8 cellular contexts compared by ENCODE assay signal in the genomic region with DNA sequence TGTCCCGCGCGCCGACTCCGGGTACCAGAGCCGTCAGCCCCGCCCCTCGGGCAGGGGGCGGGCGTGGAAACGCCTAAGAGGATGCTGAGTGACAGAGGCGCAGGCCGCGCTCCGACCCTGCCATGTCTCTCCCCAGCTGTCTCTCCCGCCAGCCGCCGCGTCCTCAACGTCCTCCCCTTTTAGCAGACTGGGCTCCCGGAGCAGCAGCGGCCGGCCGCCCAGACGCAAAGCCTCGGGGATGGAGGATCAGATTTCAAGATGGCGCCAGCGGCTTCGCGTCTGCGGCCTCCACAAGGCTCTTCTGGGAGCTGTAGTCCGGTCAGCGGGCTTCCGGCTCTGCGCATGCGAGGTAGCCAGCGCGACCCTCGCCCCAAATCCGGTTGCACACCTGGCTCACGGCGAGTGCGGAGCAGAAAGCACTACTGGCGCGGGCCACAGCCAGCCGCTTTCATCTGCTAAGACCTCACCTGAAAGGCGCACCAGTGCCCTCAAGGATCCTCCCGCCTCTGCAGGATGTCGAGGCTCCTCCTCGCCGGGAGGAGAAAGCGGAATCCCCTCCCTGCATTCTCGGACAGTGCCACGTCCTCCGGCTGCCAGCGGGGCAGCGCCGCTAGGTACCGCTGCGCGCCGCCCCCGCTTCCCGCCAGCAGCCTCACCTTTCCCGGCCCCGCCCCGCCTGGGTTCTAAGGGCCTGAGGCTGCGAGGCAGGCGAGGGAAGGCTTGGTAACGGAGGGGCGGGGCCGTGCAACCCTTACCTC.
DNase-seq lines count a peak whose midpoint lies in the region; ATAC-seq and TF ChIP-seq lines count a peak whose summit lies in the region.
"Not testable (repeated sequence)": the region's sequence is repeated elsewhere in the genome, so short reads cannot be mapped to it uniquely, and the experiment has no call there.

No MANE protein-coding gene starts in this region.

- H3K4me3 ChIP-seq in RWPE2 (ENCODE audit: severe bottlenecking): not testable (repeated sequence)
- H3K4me3 ChIP-seq in naive thymus-derived CD4-positive, alpha-beta T cell (ENCODE audit: low read length): peak overlapping the region; percentile 52

- peak overlapping the region in 4 of 9 donors; percentile 22 to 71 (median 58) for H3K27ac Mint-ChIP-seq in naive thymus-derived CD4-positive, alpha-beta T cell

- CTCF ChIA-PET in naive thymus-derived CD4-positive, alpha-beta T cell (lab: Charles Lee): not testable (repeated sequence)

- H3K27me3 Mint-ChIP-seq in naive thymus-derived CD4-positive, alpha-beta T cell: not testable (repeated sequence)

- not testable (repeated sequence) for H3K9me3 ChIP-seq in RWPE2 (ENCODE audit: severe bottlenecking); naive thymus-derived CD4-positive, alpha-beta T cell (ENCODE audit: control insufficient read depth in 2 of 3, low read length in 3 of 3)

- ATAC-seq in RWPE2 (ENCODE audit: low read depth): peak; percentile 83
- peak; percentile 85 for ATAC-seq in naive thymus-derived CD4-positive, alpha-beta T cell

- H3K4me1 Mint-ChIP-seq in naive thymus-derived CD4-positive, alpha-beta T cell: peaks cover 0 to 13% (median 8%) of the 10 kb centered on the region in 7 donors

- not testable (repeated sequence) for H3K4me1 ChIP-seq in RWPE2 (ENCODE audit: insufficient read depth, poor library complexity, severe bottlenecking); naive thymus-derived CD4-positive, alpha-beta T cell (ENCODE audit: control insufficient read depth in 2 of 2, insufficient read depth in 2 of 2, low read length in 2 of 2)

- H3K27ac ChIP-seq in RWPE2 (ENCODE audit: poor library complexity, severe bottlenecking); naive thymus-derived CD4-positive, alpha-beta T cell (ENCODE audit: low read depth, low read length): not testable (repeated sequence)

- intact Hi-C loops in naive thymus-derived CD4-positive, alpha-beta T cell (cut with micrococcal nuclease): not testable (repeated sequence)

- not testable (repeated sequence) for TF ChIP-seq RAD21 in Ishikawa (IDR thresholded peaks at IDR 0.05; ENCODE audit: low read depth)

- peak overlapping the region; percentile 52 to 83 (median 74) for H3K4me3 Mint-ChIP-seq in naive thymus-derived CD4-positive, alpha-beta T cell

- not testable (repeated sequence) for H3K27me3 ChIP-seq in RWPE2 (ENCODE audit: insufficient read depth, poor library complexity, severe bottlenecking); naive thymus-derived CD4-positive, alpha-beta T cell (ENCODE audit: control insufficient read depth in 2 of 2, insufficient read depth in 2 of 2, low read length in 2 of 2)

- not testable (repeated sequence) for H3K36me3 Mint-ChIP-seq in naive thymus-derived CD4-positive, alpha-beta T cell

- not testable (repeated sequence) for TF ChIP-seq CTCF in RWPE2 (IDR thresholded peaks at IDR 0.05; ENCODE audit: poor library complexity, severe bottlenecking)

- peak; percentile 51 for DNase-seq in DMS79 (lab: John Stamatoyannopoulos, UW)
- DNase-seq in GOT3 (lab: John Stamatoyannopoulos, UW): peak; percentile 36
- peak; percentile 82 for DNase-seq in RWPE2 (ENCODE audit: low spot score)
- peak; percentile 69 for DNase-seq in activated effector memory CD4-positive, alpha-beta T cell treated with Interleukin-2 at 50 U/mL for 16 hours
- DNase-seq in fibroblast of peridontal ligament (ENCODE audit: extremely low read depth): peak; percentile 63
- DNase-seq in naive thymus-derived CD4-positive, alpha-beta T cell: peak; percentile 32 to 69 (median 62)
- peak; percentile 68 for DNase-seq in stimulated activated CD8-positive, alpha-beta memory T cell treated with anti-CD3 and anti-CD28 coated beads, Interleukin-4, amount 100 ng/mL, for 48 hours

- H3K9me3 Mint-ChIP-seq in naive thymus-derived CD4-positive, alpha-beta T cell: not testable (repeated sequence)

- not testable (repeated sequence) for H3K36me3 ChIP-seq in RWPE2 (ENCODE audit: low read depth); naive thymus-derived CD4-positive, alpha-beta T cell (ENCODE audit: control insufficient read depth in 2 of 3, insufficient read depth in 3 of 3, low read length in 3 of 3)

- TF ChIP-seq EP300 in Ishikawa (IDR thresholded peaks at IDR 0.05; ENCODE audit: borderline replicate concordance): not testable (repeated sequence)

- POLR2A ChIA-PET in naive thymus-derived CD4-positive, alpha-beta T cell (lab: Charles Lee): not testable (repeated sequence)

TF ChIP-seq in Ishikawa, 13 proteins besides CTCF, POLR2A, EP300 and RAD21:
- TF ChIP-seq EGR1 (IDR thresholded peaks at IDR 0.05) (peak; percentile 29; the same call in 1 of the 2 replicates), YY1 (IDR thresholded peaks at IDR 0.05; ENCODE audit: low read depth) (peak; percentile 73)
